In the genomic region with DNA sequence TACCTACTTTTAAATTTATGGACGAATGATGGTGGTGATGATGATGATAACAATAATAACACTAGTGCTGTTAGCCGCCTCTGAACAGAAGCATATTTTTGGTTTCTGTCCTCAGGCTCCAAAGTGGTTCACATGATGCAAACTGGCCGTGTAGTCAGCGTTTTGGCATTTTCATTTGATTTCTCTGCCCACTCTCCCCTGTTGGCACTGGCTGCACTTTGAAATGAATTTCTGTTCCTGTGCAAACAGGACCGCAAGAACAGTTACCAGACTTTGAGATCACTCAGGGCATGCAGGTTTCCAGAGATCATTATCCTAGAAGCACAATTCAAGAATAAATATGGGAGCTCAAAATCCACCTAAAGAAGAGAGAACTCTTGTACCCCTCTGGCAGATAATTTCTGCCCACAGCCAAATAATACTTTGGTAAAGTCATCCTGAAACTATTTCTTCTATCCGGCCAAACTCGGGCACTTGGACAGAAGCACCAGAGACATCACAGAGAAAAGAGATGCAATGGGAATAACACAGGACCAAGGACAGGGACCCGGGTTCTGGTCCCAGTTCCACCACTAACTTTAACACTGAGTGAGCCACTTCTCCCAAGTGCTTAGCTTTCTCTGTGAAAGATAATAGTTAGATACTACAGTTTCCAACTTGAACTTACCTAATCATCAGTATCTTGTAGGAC, we compare ENCODE assay signal across 19 cellular contexts.
A peak's percentile ranks its signal among the peaks of the same experiment; 100 is the strongest.
DNase-seq lines count a peak whose midpoint lies in the region; ATAC-seq, FAIRE-seq and TF ChIP-seq lines count a peak whose summit lies in the region.
"Had no signal": no experiment of that assay in that cellular context is flagged by ENCODE, and none has a peak within 500 bp of the region (broad histone marks: within the 10 kb centered on the region; RNA-seq: fewer than 3 reads in every experiment).

No MANE protein-coding gene starts in this region.

- no peaks in the 10 kb centered on the region for H3K36me3 ChIP-seq in HepG2 (replicated peaks in 1 of 2; ENCODE audit: control insufficient read depth in 1 of 2, insufficient read depth in 2 of 2, low read length in 2 of 2)
- H3K36me3 ChIP-seq: BLaER1 treated with 17β-estradiol and CSF1 and Interleukin-3, amounts not matched to agents 10 nM and 100 nM; left ventricle myocardium inferior; upper lobe of left lung had no signal

- intact Hi-C loops in HepG2 (cut with micrococcal nuclease; ENCODE audit: unreplicated experiment) = no loop called here

- TF ChIP-seq EP300 in HepG2 (IDR thresholded peaks at IDR 0.05; ENCODE audit: low read depth in 2 of 2, low read length in 2 of 2) (no peak), HepG2 (CRISPR knock-in tag; IDR thresholded peaks at IDR 0.05; ENCODE audit: borderline replicate concordance) (no peak)

- H3K79me2 ChIP-seq in HepG2 (ENCODE audit: insufficient read depth, low read length) = no peaks in the 10 kb centered on the region

- FAIRE-seq in HepG2 (lab: Jason Lieb, UNC) = no peak

- H4K20me1 ChIP-seq in HepG2 (ENCODE audit: insufficient read depth, low read length) = no peaks in the 10 kb centered on the region
- H4K20me1 ChIP-seq: BLaER1 treated with 17β-estradiol and CSF1 and Interleukin-3, amounts not matched to agents 10 nM and 100 nM had no signal

- TF ChIP-seq RAD21 in HepG2 (CRISPR knock-in tag; IDR thresholded peaks at IDR 0.05) = no peak

- H3K9ac ChIP-seq in HepG2 (ENCODE audit: insufficient read depth, low read depth, low read length) = no peak overlapping the region
- H3K9ac ChIP-seq: BLaER1 treated with 17β-estradiol and CSF1 and Interleukin-3, amounts not matched to agents 10 nM and 100 nM had no signal

- no peak overlapping the region for H2AFZ ChIP-seq in HepG2 (ENCODE audit: low read length)

- H3K27me3 ChIP-seq in HepG2 (ENCODE audit: control insufficient read depth in 1 of 2, insufficient read depth in 2 of 2, low read length in 2 of 2) = no peaks in the 10 kb centered on the region
- H3K27me3 ChIP-seq: BLaER1 treated with 17β-estradiol and CSF1 and Interleukin-3, amounts not matched to agents 10 nM and 100 nM; upper lobe of left lung had no signal

- BruUV-seq in HepG2 (replicated peaks; lab: Mats Ljungman, UMichigan) = no TSS peak

- no peak overlapping the region for H3K4me3 ChIP-seq in HepG2 (replicated peaks in 1 of 3; ENCODE audit: insufficient read depth in 1 of 3, low read depth in 2 of 3, low read length in 3 of 3)
- H3K4me3 ChIP-seq: BLaER1 treated with 17β-estradiol and CSF1 and Interleukin-3, amounts not matched to agents 10 nM and 100 nM; left ventricle myocardium inferior; psoas muscle; upper lobe of left lung had no signal

- CTCF ChIA-PET in HepG2 (lab: Yijun Ruan, JAX; ENCODE audit: low intra/inter-chr PET ratio, low total read pairs) = no interaction called here

- in situ Hi-C loops in HepG2 (cut with HindIII; ENCODE audit: extremely low pct_ligation_motif_present, low pct_unique_long_range_greater_than_20kb) = no loop called here

- TF ChIP-seq POLR2A in HepG2 (IDR thresholded peaks at IDR 0.05; ENCODE audit: insufficient read depth in 1 of 2, low read depth in 2 of 2, low read length in 2 of 2) = no peak

- 9% methylated on average over 8 of the region's 8 CpGs for WGBS in HepG2 (ENCODE audit: low lambda C conversion rate)

- H3K4me2 ChIP-seq in HepG2 (ENCODE audit: low read depth, low read length) = no peak overlapping the region
- H3K4me2 ChIP-seq: BLaER1 treated with 17β-estradiol and CSF1 and Interleukin-3, amounts not matched to agents 10 nM and 100 nM had no signal

- POLR2A ChIA-PET in HepG2 (lab: Yijun Ruan, JAX) = no interaction called here

- DNase-seq in GM03348 (ENCODE audit: low spot score) = peak; percentile 33
- DNase-seq in RPMI7951 (ENCODE audit: low read depth) = peak; percentile 87
- peak; percentile 55 for DNase-seq in dedifferentiated amniotic fluid mesenchymal stem cell (ENCODE audit: extremely low spot score)
- peak; percentile 7 for DNase-seq in renal cortical epithelial cell (ENCODE audit: low read depth)
- no peak for DNase-seq in DMS153 treated with DMSO at 0.1 percent for 48 hours (lab: John Stamatoyannopoulos, UW; ENCODE audit: unreplicated experiment)
- DNase-seq in HepG2 (ENCODE audit: low spot score) = no peak
- no peak for DNase-seq in CD1c-positive myeloid dendritic cell (ENCODE audit: extremely low spot score)
- DNase-seq: activated naive CD4-positive, alpha-beta T cell treated with anti-CD3 and anti-CD28 coated beads for 36 hours; DMS79 treated with DMSO at 0.1 percent for 48 hours; hypothalamus; Karpas-422; left ventricle myocardium inferior; NCI-H1694; NCI-H510A treated with DMSO at 0.1 percent for 48 hours; psoas muscle; upper lobe of left lung had no signal

- no peak for TF ChIP-seq CTCF in HepG2 (CRISPR knock-in tag; IDR thresholded peaks at IDR 0.05)

- H3K9me3 ChIP-seq in HepG2 (ENCODE audit: low read length) = no peaks in the 10 kb centered on the region
- H3K9me3 ChIP-seq: psoas muscle, upper lobe of left lung had no signal

- H3K4me1 ChIP-seq in HepG2 (ENCODE audit: insufficient read depth, low read length) = no peaks in the 10 kb centered on the region
- H3K4me1 ChIP-seq: left ventricle myocardium inferior, psoas muscle, upper lobe of left lung had no signal

- no peak for ATAC-seq in HG03432 (IDR thresholded peaks at IDR 0.05; ENCODE audit: unreplicated experiment)
- no peak for ATAC-seq in HepG2
- ATAC-seq: psoas muscle, Right ventricle myocardium inferior had no signal

- no peak overlapping the region for H3K27ac ChIP-seq in HepG2 (ENCODE audit: extremely low read length, insufficient read depth, low read length)
- H3K27ac ChIP-seq: BLaER1 treated with 17β-estradiol and CSF1 and Interleukin-3, amounts not matched to agents 10 nM and 100 nM; left ventricle myocardium inferior; psoas muscle; upper lobe of left lung had no signal

TF ChIP-seq in HepG2, 621 proteins besides CTCF, POLR2A, EP300 and RAD21 (continues in another document):
- TF ChIP-seq NFIC (IDR thresholded peaks at IDR 0.05; ENCODE audit: low read length) (no peak), HCFC1 (IDR thresholded peaks at IDR 0.05; ENCODE audit: low read depth, low read length) (no peak), ZNF510 (CRISPR knock-in tag; IDR thresholded peaks at IDR 0.05; ENCODE audit: low read depth) (no peak), ZNF646 (CRISPR knock-in tag; IDR thresholded peaks at IDR 0.05) (no peak), NFYB (CRISPR knock-in tag; IDR thresholded peaks at IDR 0.05) (no peak), ZC3H13 (CRISPR knock-in tag; IDR thresholded peaks at IDR 0.05) (no peak), ATAD3A (CRISPR knock-in tag; IDR thresholded peaks at IDR 0.05) (no peak), BRD4 (CRISPR knock-in tag; IDR thresholded peaks at IDR 0.05) (no peak), ZNF572 (CRISPR knock-in tag; IDR thresholded peaks at IDR 0.05) (no peak), ZMAT3 (CRISPR knock-in tag; conservative IDR thresholded peaks at IDR 0.05) (no peak), MYNN (CRISPR knock-in tag; IDR thresholded peaks at IDR 0.05; ENCODE audit: low read depth) (no peak)
- TF ChIP-seq, protein P1, sequence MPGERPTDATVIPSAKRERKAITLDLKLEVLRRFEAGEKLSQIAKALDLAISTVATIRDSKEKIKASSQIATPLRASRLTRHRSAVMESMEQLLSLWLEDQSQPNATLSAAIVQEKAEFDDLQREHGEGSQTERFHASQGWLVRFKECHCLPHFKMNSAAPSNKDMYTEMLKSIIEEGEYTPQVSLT (CRISPR knock-in tag; IDR thresholded peaks at IDR 0.05; ENCODE audit: borderline replicate concordance, low read depth) = no peak

Comparison
In these comparisons a context has a peak if more than half of its experiments do, and no peak if none do; other contexts are left out.
1. DNase-seq: peak in GM03348 (single experiment), RPMI7951 (single experiment), dedifferentiated amniotic fluid mesenchymal stem cell (single experiment) and renal cortical epithelial cell (single experiment); none in DMS153 treated with DMSO at 0.1 percent for 48 hours (single experiment), HepG2 (single experiment) and CD1c-positive myeloid dendritic cell (single experiment).